In the genomic region with DNA sequence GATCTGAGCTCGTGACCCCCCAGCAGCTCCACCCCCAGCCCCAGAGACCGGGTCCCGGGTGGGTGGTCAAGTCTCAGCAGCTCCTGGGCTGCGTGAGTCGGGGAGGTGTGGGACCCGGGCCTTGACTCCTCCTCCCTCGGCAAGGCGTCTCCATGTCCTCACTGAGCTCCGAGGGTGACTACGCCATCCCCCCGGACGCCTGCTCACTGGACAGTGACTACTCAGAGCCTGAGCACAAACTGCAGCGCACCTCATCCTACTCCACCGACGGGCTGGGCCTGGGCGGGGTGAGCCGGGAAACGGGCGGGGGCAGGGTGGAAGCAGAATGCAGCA, we compare ENCODE assay signal across 15 cellular contexts. TPM values are rescaled to one million over a fixed set of nuclear protein-coding genes. Genes with fewer than 3 reads are reported as not detected.
"Had no signal": no experiment of that assay in that cellular context is flagged by ENCODE, and none has a peak within 500 bp of the region (broad histone marks: within the 10 kb centered on the region; RNA-seq: fewer than 3 reads in every experiment).

No MANE protein-coding gene starts in this region.

- H3K4me1 Mint-ChIP-seq: activated CD4-positive, alpha-beta T cell treated with anti-CD3 and anti-CD28 coated beads for 36 hours; activated naive CD4-positive, alpha-beta T cell treated with anti-CD3 and anti-CD28 coated beads, Interleukin-2, amount 10 ng/mL, durations not matched to agents 7 days and 5 days had no signal

- H3K27me3 ChIP-seq: heart left ventricle, left lung, suprapubic skin, tibial nerve had no signal

- H3K36me3 ChIP-seq: heart left ventricle, left lung had no signal

- H3K36me3 Mint-ChIP-seq: activated naive CD4-positive, alpha-beta T cell treated with anti-CD3 and anti-CD28 coated beads, Interleukin-2, amount 10 ng/mL, durations not matched to agents 7 days and 5 days had no signal

- H3K9me3 Mint-ChIP-seq: activated B cell treated with CpG ODN at 0.5 μM for 24 hours; activated naive CD4-positive, alpha-beta T cell treated with anti-CD3 and anti-CD28 coated beads, Interleukin-2, amount 10 ng/mL, durations not matched to agents 7 days and 5 days; activated T-cell treated with anti-CD3 and anti-CD28 coated beads, Interleukin-2, amount 50 U/mL, for 4 hours; activated T-helper 2 cell treated with anti-CD3 and anti-CD28 coated beads, Interferon-gamma antibody, Interleukin-2, Interleukin-4, amounts not matched to agents 10 μg/mL and 5 μg/mL and 100 μg/mL, durations not matched to agents 14 hours and 24 hours and 36 hours; neural crest cell; stimulated activated naive CD8-positive, alpha-beta T cell treated with anti-CD3 and anti-CD28 coated beads, Interleukin-15, Interleukin-2, amounts not matched to agents 100 ng/mL and 50 ng/mL, for 24 hours; T-helper 1 cell treated with Interleukin-12 subunit alpha and Interleukin-12 subunit beta and Interleukin-4 antibody, amounts not matched to agents 30 μg/mL and 1 μg/mL, for 36 hours had no signal

- H3K9me3 ChIP-seq: heart left ventricle, left lung, suprapubic skin, tibial nerve had no signal

- H3K4me1 ChIP-seq: heart left ventricle, left lung, suprapubic skin, tibial nerve had no signal

- H3K4me3 Mint-ChIP-seq: activated B cell treated with CpG ODN at 0.5 μM for 24 hours; activated CD4-positive, alpha-beta T cell treated with anti-CD3 and anti-CD28 coated beads for 36 hours; activated naive CD4-positive, alpha-beta T cell treated with anti-CD3 and anti-CD28 coated beads, Interleukin-2, amount 10 ng/mL, durations not matched to agents 7 days and 5 days; activated T-cell treated with anti-CD3 and anti-CD28 coated beads, Interleukin-2, amount 50 U/mL, for 4 hours; neural crest cell; stimulated activated naive CD8-positive, alpha-beta T cell treated with anti-CD3 and anti-CD28 coated beads, Interleukin-15, Interleukin-2, amounts not matched to agents 100 ng/mL and 50 ng/mL, for 24 hours; T-helper 1 cell treated with Interleukin-12 subunit alpha and Interleukin-12 subunit beta and Interleukin-4 antibody, amounts not matched to agents 30 μg/mL and 1 μg/mL, for 36 hours had no signal

- H3K4me3 ChIP-seq: heart left ventricle, left lung, suprapubic skin, tibial nerve had no signal

- H3K27me3 Mint-ChIP-seq: progenitor cell of endocrine pancreas had no signal

- H3K27ac Mint-ChIP-seq: activated B cell treated with CpG ODN at 0.5 μM for 24 hours; activated CD4-positive, alpha-beta T cell treated with anti-CD3 and anti-CD28 coated beads for 36 hours; activated naive CD4-positive, alpha-beta T cell treated with anti-CD3 and anti-CD28 coated beads, Interleukin-2, amount 10 ng/mL, durations not matched to agents 7 days and 5 days; activated T-helper 2 cell treated with anti-CD3 and anti-CD28 coated beads, Interferon-gamma antibody, Interleukin-2, Interleukin-4, amounts not matched to agents 10 μg/mL and 5 μg/mL and 100 μg/mL, durations not matched to agents 14 hours and 24 hours and 36 hours; stimulated activated naive CD8-positive, alpha-beta T cell treated with anti-CD3 and anti-CD28 coated beads, Interleukin-15, Interleukin-2, amounts not matched to agents 100 ng/mL and 50 ng/mL, for 24 hours; T-helper 1 cell treated with Interleukin-12 subunit alpha and Interleukin-12 subunit beta and Interleukin-4 antibody, amounts not matched to agents 30 μg/mL and 1 μg/mL, for 36 hours had no signal

- H3K27ac ChIP-seq: epithelial cell of prostate, heart left ventricle, left lung, suprapubic skin, tibial nerve had no signal

RNA-seq across cellular contexts. Expression of a gene that starts 38.9 kb away (rescaled TPM):
- total RNA-seq: myocyte had no signal
